8 cellular contexts compared by ENCODE assay signal in the genomic region with DNA sequence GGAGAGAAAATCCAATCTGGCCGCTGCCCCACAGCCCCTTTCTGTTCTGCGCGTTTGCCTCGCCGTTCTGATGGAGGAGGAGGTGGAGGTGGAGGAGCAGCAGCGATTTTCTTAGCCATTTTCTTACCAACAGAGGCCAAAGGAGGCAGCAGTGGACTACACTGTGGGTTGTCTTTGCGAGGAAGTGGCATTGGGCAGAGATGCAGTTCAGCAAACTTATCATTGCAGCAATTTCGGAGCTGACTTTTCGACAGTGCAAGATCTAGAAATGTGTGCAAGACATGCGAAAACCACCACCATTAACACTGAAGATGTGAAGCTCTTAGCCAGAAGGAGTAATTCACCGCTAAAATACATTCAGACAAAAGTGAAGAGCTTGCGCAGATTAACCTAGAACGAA. TPM values are rescaled to one million over a fixed set of nuclear protein-coding genes. Genes with fewer than 3 reads are reported as not detected.
DNase-seq lines count a peak whose midpoint lies in the region; ATAC-seq, FAIRE-seq and TF ChIP-seq lines count a peak whose summit lies in the region.

No MANE protein-coding gene starts in this region.

- H3K4me3 Mint-ChIP-seq in astrocyte (ENCODE audit: unreplicated experiment) = peak overlapping the region; percentile 73
- peak overlapping the region; percentile 72 for H3K4me3 Mint-ChIP-seq in stimulated activated memory B cell treated with anti-CD40 and anti-IgM and Interleukin-4, amounts not matched to agents 10 μg/mL and 1 μg/mL and 100 μg/mL, for 72 hours

- peak overlapping the region; percentile 95 for H3K9ac ChIP-seq in astrocyte (ENCODE audit: low read length)

- H3K79me2 ChIP-seq in astrocyte (ENCODE audit: insufficient read depth, low read length) = peaks cover 24% of the 10 kb centered on the region

- TF ChIP-seq CTCF in astrocyte (IDR thresholded peaks at IDR 0.05; ENCODE audit: insufficient read depth, low read depth, low read length) = peak; percentile 42

- H3K36me3 Mint-ChIP-seq in astrocyte (ENCODE audit: low read depth, unreplicated experiment) = no peaks in the 10 kb centered on the region
- no peaks in the 10 kb centered on the region for H3K36me3 Mint-ChIP-seq in stimulated activated memory B cell treated with anti-CD40 and anti-IgM and Interleukin-4, amounts not matched to agents 10 μg/mL and 1 μg/mL and 100 μg/mL, for 72 hours

- FAIRE-seq in astrocyte (lab: Jason Lieb, UNC) = no peak

- peaks cover 8% of the 10 kb centered on the region for H3K4me1 ChIP-seq in astrocyte (ENCODE audit: insufficient read depth, low read length)

- no peaks in the 10 kb centered on the region for H3K27me3 ChIP-seq in astrocyte (ENCODE audit: insufficient read depth, low read length)

- no peaks in the 10 kb centered on the region for H3K27me3 Mint-ChIP-seq in astrocyte (ENCODE audit: low read depth, unreplicated experiment)
- H3K27me3 Mint-ChIP-seq in stimulated activated memory B cell treated with anti-CD40 and anti-IgM and Interleukin-4, amounts not matched to agents 10 μg/mL and 1 μg/mL and 100 μg/mL, for 72 hours = no peaks in the 10 kb centered on the region

- no peaks in the 10 kb centered on the region for H3K36me3 ChIP-seq in astrocyte (ENCODE audit: insufficient read depth, low read length)

- H3K27ac Mint-ChIP-seq in astrocyte (ENCODE audit: unreplicated experiment) = peak overlapping the region; percentile 41
- peak overlapping the region; percentile 93 for H3K27ac Mint-ChIP-seq in stimulated activated memory B cell treated with anti-CD40 and anti-IgM and Interleukin-4, amounts not matched to agents 10 μg/mL and 1 μg/mL and 100 μg/mL, for 72 hours

- no peak for ATAC-seq in stimulated activated memory B cell treated with anti-CD40 and anti-IgM and Interleukin-4, amounts not matched to agents 10 μg/mL and 1 μg/mL and 100 μg/mL, for 72 hours
- no peak for ATAC-seq in activated CD4-positive, CD25-positive, alpha-beta regulatory T cell treated with anti-CD3 and anti-CD28 coated beads, Interleukin-2, amount 50 U/mL, for 24 hours
- no peak for ATAC-seq in HG03135 (IDR thresholded peaks at IDR 0.05; ENCODE audit: unreplicated experiment)

- peak; percentile 68 for DNase-seq in activated effector memory CD4-positive, alpha-beta T cell treated with anti-CD3 and anti-CD28 coated beads, Interleukin-2, amount 50 U/mL, for 16 hours
- DNase-seq in activated effector memory CD4-positive, alpha-beta T cell treated with Interleukin-2 at 50 U/mL for 16 hours = no peak
- DNase-seq in SHP77 (lab: John Stamatoyannopoulos, UW) = peak; percentile 82
- DNase-seq in astrocyte (ENCODE audit: low read depth) = peak; percentile 23
- DNase-seq in iPS-NIHi7 (ENCODE audit: extremely low spot score) = peak; percentile 50

- no peak overlapping the region for H2AFZ ChIP-seq in astrocyte (ENCODE audit: low read depth, low read length)

- no peaks in the 10 kb centered on the region for H3K9me3 Mint-ChIP-seq in astrocyte (ENCODE audit: unreplicated experiment)
- H3K9me3 Mint-ChIP-seq in stimulated activated memory B cell treated with anti-CD40 and anti-IgM and Interleukin-4, amounts not matched to agents 10 μg/mL and 1 μg/mL and 100 μg/mL, for 72 hours = peaks cover 3% of the 10 kb centered on the region

- H4K20me1 ChIP-seq in astrocyte (ENCODE audit: insufficient read depth, low read length) = peaks cover 11% of the 10 kb centered on the region

- no peaks in the 10 kb centered on the region for H3K9me3 ChIP-seq in astrocyte (ENCODE audit: insufficient read depth, low read depth, low read length)

- no peak overlapping the region for H3K4me3 ChIP-seq in astrocyte (ENCODE audit: insufficient read depth, low read depth, low read length)

- H3K4me1 Mint-ChIP-seq in astrocyte (ENCODE audit: low read depth, unreplicated experiment) = peaks cover 11% of the 10 kb centered on the region
- H3K4me1 Mint-ChIP-seq in stimulated activated memory B cell treated with anti-CD40 and anti-IgM and Interleukin-4, amounts not matched to agents 10 μg/mL and 1 μg/mL and 100 μg/mL, for 72 hours = peaks cover 47% of the 10 kb centered on the region

- no peak overlapping the region for H3K27ac ChIP-seq in astrocyte (ENCODE audit: low read depth, low read length)

- peak overlapping the region; percentile 84 for H3K4me2 ChIP-seq in astrocyte (ENCODE audit: low read length)

RNA-seq across cellular contexts. Expression of gene ARL4A, which starts 1.9 kb away (rescaled TPM):
- total RNA-seq in astrocyte = 34.6 and 47.0 TPM in 2 replicates
